In genomic region chr7:100786323-100786722, GRCh38 we compare ENCODE assay signal across 1 cellular context.
TF ChIP-seq lines count a peak whose summit lies in the region.

No MANE protein-coding gene starts in this region.

TF ChIP-seq in GM23338, 12 proteins besides CTCF, POLR2A, EP300 and RAD21 (continued from another document):
- TF ChIP-seq, protein P1, sequence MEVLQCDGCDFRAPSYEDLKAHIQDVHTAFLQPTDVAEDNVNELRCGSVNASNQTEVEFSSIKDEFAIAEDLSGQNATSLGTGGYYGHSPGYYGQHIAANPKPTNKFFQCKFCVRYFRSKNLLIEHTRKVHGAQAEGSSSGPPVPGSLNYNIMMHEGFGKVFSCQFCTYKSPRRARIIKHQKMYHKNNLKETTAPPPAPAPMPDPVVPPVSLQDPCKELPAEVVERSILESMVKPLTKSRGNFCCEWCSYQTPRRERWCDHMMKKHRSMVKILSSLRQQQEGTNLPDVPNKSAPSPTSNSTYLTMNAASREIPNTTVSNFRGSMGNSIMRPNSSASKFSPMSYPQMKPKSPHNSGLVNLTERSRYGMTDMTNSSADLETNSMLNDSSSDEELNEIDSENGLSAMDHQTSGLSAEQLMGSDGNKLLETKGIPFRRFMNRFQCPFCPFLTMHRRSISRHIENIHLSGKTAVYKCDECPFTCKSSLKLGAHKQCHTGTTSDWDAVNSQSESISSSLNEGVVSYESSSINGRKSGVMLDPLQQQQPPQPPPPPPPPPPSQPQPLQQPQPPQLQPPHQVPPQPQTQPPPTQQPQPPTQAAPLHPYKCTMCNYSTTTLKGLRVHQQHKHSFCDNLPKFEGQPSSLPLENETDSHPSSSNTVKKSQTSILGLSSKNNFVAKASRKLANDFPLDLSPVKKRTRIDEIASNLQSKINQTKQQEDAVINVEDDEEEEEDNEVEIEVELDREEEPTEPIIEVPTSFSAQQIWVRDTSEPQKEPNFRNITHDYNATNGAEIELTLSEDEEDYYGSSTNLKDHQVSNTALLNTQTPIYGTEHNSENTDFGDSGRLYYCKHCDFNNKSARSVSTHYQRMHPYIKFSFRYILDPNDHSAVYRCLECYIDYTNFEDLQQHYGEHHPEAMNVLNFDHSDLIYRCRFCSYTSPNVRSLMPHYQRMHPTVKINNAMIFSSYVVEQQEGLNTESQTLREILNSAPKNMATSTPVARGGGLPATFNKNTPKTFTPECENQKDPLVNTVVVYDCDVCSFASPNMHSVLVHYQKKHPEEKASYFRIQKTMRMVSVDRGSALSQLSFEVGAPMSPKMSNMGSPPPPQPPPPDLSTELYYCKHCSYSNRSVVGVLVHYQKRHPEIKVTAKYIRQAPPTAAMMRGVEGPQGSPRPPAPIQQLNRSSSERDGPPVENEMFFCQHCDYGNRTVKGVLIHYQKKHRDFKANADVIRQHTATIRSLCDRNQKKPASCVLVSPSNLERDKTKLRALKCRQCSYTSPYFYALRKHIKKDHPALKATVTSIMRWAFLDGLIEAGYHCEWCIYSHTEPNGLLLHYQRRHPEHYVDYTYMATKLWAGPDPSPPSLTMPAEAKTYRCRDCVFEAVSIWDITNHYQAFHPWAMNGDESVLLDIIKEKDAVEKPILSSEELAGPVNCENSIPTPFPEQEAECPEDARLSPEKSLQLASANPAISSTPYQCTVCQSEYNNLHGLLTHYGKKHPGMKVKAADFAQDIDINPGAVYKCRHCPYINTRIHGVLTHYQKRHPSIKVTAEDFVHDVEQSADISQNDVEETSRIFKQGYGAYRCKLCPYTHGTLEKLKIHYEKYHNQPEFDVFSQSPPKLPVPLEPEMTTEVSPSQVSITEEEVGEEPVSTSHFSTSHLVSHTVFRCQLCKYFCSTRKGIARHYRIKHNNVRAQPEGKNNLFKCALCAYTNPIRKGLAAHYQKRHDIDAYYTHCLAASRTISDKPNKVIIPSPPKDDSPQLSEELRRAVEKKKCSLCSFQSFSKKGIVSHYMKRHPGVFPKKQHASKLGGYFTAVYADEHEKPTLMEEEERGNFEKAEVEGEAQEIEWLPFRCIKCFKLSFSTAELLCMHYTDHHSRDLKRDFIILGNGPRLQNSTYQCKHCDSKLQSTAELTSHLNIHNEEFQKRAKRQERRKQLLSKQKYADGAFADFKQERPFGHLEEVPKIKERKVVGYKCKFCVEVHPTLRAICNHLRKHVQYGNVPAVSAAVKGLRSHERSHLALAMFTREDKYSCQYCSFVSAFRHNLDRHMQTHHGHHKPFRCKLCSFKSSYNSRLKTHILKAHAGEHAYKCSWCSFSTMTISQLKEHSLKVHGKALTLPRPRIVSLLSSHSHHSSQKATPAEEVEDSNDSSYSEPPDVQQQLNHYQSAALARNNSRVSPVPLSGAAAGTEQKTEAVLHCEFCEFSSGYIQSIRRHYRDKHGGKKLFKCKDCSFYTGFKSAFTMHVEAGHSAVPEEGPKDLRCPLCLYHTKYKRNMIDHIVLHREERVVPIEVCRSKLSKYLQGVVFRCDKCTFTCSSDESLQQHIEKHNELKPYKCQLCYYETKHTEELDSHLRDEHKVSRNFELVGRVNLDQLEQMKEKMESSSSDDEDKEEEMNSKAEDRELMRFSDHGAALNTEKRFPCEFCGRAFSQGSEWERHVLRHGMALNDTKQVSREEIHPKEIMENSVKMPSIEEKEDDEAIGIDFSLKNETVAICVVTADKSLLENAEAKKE (CRISPR knock-in tag; IDR thresholded peaks at IDR 0.05): no peak
